In the genomic region with DNA sequence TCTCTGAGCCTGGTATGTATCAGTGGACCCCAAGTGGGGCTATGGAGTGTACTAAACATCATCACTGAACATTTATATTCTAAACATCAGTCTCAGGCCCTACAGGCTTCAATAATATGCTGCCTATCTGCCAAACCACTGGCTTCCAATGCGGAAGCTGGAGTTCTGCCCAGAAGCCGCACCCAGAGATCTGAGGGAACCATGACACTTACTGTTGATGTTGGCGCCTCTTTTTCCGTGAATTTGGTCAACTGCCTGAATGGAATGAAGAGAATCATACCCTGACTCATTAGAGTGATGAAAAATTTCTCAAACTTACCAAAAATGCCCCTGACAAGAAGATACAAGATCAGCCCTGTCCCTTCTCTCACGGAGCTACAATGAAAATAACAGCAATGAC, we compare ENCODE assay signal across 11 cellular contexts.
DNase-seq lines count a peak whose midpoint lies in the region; ATAC-seq and TF ChIP-seq lines count a peak whose summit lies in the region.
"Had no signal": no experiment of that assay in that cellular context is flagged by ENCODE, and none has a peak within 500 bp of the region (broad histone marks: within the 10 kb centered on the region; RNA-seq: fewer than 3 reads in every experiment).

No MANE protein-coding gene starts in this region.

- H3K27me3 ChIP-seq in testis = no peaks in the 10 kb centered on the region

- H3K36me3 ChIP-seq in testis (ENCODE audit: low read depth, missing control alignments) = no peaks in the 10 kb centered on the region

- H3K9me3 ChIP-seq in testis = no peaks in the 10 kb centered on the region

- TF ChIP-seq CTCF in lower leg skin (IDR thresholded peaks at IDR 0.05) (no peak), testis (IDR thresholded peaks at IDR 0.05) (no peak)

- no peak overlapping the region for H3K27ac ChIP-seq in testis
- H3K27ac ChIP-seq: HL-60 had no signal

- intact Hi-C loops in lower leg skin (cut with DNase I; ENCODE audit: low total_unique reads) (no loop called here), testis (cut with DNase I; ENCODE audit: low total_unique reads) (no loop called here)

- no peak for ATAC-seq in HG03457 (IDR thresholded peaks at IDR 0.05; ENCODE audit: unreplicated experiment)

- DNase-seq in HT1080 (ENCODE audit: low read depth) (peak; percentile 87), dermis microvascular lymphatic vessel endothelial cell (ENCODE audit: low read depth in 2 of 2) (peak; percentile 86 to 87), lower leg skin (ENCODE audit: low spot score in 2 of 2) (peak; percentile 92 to 98), testis (peak; percentile 29), NCI-H345 (lab: John Stamatoyannopoulos, UW) (no peak), GM19238 (ENCODE audit: insufficient read length, low spot score) (no peak), occipital lobe (lab: John Stamatoyannopoulos, UW) (no peak)
- DNase-seq: kidney, NCI-H524 treated with DMSO at 0.1 percent for 48 hours had no signal

- peaks cover under 1% of the 10 kb centered on the region for H3K4me1 ChIP-seq in testis

- H3K4me3 ChIP-seq in lower leg skin (ENCODE audit: low read depth, poor library complexity, severe bottlenecking) (no peak overlapping the region), testis (no peak overlapping the region)

- 15 to 38% methylated on average over 5 of the region's 5 CpGs for WGBS in lower leg skin, 2 donors
- WGBS in testis, 2 donors = 69 to 76% methylated on average over 5 of the region's 5 CpGs

- TF ChIP-seq POLR2A in lower leg skin (IDR thresholded peaks at IDR 0.05) (no peak), testis (IDR thresholded peaks at IDR 0.05) (no peak)

Comparison
In these comparisons a context has a peak if more than half of its experiments do, and no peak if none do; other contexts are left out.
1. DNase-seq: peak in HT1080 (single experiment), dermis microvascular lymphatic vessel endothelial cell (2 of 2), lower leg skin (2 of 2) and testis (single experiment); none in NCI-H345 (single experiment), GM19238 (single experiment) and occipital lobe (single experiment).